Comparison of ENCODE assay signal across 2 cellular contexts in the genomic region with DNA sequence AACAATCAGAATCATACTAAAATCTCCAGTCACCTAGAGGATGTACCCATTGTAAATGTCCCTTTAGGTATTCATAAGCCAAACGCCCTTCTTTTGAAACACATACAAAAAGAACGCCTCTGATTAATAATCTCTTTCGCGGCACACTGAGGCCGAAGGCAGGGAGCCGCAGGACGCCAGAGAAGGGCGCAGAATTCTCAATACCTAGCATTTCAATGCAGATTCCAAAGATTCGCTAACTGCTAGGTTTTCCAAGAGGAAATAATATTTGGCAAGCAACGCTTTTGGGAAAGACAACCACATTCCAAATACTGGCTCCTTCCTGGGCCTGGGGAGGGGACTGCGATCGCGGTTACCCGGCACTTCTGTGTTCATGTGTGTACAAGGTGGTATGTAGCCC.
TF ChIP-seq lines count a peak whose summit lies in the region.

No MANE protein-coding gene starts in this region.

TF ChIP-seq in GM23338, 12 proteins besides CTCF, POLR2A, EP300 and RAD21:
- TF ChIP-seq, protein P1, sequence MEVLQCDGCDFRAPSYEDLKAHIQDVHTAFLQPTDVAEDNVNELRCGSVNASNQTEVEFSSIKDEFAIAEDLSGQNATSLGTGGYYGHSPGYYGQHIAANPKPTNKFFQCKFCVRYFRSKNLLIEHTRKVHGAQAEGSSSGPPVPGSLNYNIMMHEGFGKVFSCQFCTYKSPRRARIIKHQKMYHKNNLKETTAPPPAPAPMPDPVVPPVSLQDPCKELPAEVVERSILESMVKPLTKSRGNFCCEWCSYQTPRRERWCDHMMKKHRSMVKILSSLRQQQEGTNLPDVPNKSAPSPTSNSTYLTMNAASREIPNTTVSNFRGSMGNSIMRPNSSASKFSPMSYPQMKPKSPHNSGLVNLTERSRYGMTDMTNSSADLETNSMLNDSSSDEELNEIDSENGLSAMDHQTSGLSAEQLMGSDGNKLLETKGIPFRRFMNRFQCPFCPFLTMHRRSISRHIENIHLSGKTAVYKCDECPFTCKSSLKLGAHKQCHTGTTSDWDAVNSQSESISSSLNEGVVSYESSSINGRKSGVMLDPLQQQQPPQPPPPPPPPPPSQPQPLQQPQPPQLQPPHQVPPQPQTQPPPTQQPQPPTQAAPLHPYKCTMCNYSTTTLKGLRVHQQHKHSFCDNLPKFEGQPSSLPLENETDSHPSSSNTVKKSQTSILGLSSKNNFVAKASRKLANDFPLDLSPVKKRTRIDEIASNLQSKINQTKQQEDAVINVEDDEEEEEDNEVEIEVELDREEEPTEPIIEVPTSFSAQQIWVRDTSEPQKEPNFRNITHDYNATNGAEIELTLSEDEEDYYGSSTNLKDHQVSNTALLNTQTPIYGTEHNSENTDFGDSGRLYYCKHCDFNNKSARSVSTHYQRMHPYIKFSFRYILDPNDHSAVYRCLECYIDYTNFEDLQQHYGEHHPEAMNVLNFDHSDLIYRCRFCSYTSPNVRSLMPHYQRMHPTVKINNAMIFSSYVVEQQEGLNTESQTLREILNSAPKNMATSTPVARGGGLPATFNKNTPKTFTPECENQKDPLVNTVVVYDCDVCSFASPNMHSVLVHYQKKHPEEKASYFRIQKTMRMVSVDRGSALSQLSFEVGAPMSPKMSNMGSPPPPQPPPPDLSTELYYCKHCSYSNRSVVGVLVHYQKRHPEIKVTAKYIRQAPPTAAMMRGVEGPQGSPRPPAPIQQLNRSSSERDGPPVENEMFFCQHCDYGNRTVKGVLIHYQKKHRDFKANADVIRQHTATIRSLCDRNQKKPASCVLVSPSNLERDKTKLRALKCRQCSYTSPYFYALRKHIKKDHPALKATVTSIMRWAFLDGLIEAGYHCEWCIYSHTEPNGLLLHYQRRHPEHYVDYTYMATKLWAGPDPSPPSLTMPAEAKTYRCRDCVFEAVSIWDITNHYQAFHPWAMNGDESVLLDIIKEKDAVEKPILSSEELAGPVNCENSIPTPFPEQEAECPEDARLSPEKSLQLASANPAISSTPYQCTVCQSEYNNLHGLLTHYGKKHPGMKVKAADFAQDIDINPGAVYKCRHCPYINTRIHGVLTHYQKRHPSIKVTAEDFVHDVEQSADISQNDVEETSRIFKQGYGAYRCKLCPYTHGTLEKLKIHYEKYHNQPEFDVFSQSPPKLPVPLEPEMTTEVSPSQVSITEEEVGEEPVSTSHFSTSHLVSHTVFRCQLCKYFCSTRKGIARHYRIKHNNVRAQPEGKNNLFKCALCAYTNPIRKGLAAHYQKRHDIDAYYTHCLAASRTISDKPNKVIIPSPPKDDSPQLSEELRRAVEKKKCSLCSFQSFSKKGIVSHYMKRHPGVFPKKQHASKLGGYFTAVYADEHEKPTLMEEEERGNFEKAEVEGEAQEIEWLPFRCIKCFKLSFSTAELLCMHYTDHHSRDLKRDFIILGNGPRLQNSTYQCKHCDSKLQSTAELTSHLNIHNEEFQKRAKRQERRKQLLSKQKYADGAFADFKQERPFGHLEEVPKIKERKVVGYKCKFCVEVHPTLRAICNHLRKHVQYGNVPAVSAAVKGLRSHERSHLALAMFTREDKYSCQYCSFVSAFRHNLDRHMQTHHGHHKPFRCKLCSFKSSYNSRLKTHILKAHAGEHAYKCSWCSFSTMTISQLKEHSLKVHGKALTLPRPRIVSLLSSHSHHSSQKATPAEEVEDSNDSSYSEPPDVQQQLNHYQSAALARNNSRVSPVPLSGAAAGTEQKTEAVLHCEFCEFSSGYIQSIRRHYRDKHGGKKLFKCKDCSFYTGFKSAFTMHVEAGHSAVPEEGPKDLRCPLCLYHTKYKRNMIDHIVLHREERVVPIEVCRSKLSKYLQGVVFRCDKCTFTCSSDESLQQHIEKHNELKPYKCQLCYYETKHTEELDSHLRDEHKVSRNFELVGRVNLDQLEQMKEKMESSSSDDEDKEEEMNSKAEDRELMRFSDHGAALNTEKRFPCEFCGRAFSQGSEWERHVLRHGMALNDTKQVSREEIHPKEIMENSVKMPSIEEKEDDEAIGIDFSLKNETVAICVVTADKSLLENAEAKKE (CRISPR knock-in tag; IDR thresholded peaks at IDR 0.05) = no peak
- TF ChIP-seq JUNB (IDR thresholded peaks at IDR 0.05; ENCODE audit: unreplicated experiment) (no peak), CREB1 (CRISPR knock-in tag; IDR thresholded peaks at IDR 0.05; ENCODE audit: low read depth) (no peak), NANOG (IDR thresholded peaks at IDR 0.05; ENCODE audit: borderline replicate concordance) (no peak), EZH2phosphoT487 (IDR thresholded peaks at IDR 0.05; ENCODE audit: unreplicated experiment) (no peak), STAT1 (IDR thresholded peaks at IDR 0.05; ENCODE audit: unreplicated experiment) (no peak), EZH2 (IDR thresholded peaks at IDR 0.05; ENCODE audit: low read depth, unreplicated experiment) (peak; percentile 59)
- TF ChIP-seq, protein P2, sequence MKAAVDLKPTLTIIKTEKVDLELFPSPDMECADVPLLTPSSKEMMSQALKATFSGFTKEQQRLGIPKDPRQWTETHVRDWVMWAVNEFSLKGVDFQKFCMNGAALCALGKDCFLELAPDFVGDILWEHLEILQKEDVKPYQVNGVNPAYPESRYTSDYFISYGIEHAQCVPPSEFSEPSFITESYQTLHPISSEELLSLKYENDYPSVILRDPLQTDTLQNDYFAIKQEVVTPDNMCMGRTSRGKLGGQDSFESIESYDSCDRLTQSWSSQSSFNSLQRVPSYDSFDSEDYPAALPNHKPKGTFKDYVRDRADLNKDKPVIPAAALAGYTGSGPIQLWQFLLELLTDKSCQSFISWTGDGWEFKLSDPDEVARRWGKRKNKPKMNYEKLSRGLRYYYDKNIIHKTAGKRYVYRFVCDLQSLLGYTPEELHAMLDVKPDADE (IDR thresholded peaks at IDR 0.05) = no peak

TF ChIP-seq in HepG2, 621 proteins besides CTCF, POLR2A, EP300 and RAD21:
- TF ChIP-seq ZNF12 (CRISPR knock-in tag; IDR thresholded peaks at IDR 0.05) (no peak), RFX5 (IDR thresholded peaks at IDR 0.05; ENCODE audit: low read depth, low read length) (no peak), SAP130 (CRISPR knock-in tag; IDR thresholded peaks at IDR 0.05; ENCODE audit: low read depth) (no peak), ZNF251 (CRISPR knock-in tag; IDR thresholded peaks at IDR 0.05) (no peak)
- TF ChIP-seq, protein P3, sequence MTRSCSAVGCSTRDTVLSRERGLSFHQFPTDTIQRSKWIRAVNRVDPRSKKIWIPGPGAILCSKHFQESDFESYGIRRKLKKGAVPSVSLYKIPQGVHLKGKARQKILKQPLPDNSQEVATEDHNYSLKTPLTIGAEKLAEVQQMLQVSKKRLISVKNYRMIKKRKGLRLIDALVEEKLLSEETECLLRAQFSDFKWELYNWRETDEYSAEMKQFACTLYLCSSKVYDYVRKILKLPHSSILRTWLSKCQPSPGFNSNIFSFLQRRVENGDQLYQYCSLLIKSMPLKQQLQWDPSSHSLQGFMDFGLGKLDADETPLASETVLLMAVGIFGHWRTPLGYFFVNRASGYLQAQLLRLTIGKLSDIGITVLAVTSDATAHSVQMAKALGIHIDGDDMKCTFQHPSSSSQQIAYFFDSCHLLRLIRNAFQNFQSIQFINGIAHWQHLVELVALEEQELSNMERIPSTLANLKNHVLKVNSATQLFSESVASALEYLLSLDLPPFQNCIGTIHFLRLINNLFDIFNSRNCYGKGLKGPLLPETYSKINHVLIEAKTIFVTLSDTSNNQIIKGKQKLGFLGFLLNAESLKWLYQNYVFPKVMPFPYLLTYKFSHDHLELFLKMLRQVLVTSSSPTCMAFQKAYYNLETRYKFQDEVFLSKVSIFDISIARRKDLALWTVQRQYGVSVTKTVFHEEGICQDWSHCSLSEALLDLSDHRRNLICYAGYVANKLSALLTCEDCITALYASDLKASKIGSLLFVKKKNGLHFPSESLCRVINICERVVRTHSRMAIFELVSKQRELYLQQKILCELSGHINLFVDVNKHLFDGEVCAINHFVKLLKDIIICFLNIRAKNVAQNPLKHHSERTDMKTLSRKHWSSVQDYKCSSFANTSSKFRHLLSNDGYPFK (CRISPR knock-in tag; IDR thresholded peaks at IDR 0.05; ENCODE audit: borderline replicate concordance) = no peak
- TF ChIP-seq, protein P4, sequence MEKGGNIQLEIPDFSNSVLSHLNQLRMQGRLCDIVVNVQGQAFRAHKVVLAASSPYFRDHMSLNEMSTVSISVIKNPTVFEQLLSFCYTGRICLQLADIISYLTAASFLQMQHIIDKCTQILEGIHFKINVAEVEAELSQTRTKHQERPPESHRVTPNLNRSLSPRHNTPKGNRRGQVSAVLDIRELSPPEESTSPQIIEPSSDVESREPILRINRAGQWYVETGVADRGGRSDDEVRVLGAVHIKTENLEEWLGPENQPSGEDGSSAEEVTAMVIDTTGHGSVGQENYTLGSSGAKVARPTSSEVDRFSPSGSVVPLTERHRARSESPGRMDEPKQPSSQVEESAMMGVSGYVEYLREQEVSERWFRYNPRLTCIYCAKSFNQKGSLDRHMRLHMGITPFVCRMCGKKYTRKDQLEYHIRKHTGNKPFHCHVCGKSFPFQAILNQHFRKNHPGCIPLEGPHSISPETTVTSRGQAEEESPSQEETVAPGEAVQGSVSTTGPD (CRISPR knock-in tag; IDR thresholded peaks at IDR 0.05) = no peak
TF ChIP-seq in HepG2: peak in this region for 0.
